7 cellular contexts compared by ENCODE assay signal in the genomic region with DNA sequence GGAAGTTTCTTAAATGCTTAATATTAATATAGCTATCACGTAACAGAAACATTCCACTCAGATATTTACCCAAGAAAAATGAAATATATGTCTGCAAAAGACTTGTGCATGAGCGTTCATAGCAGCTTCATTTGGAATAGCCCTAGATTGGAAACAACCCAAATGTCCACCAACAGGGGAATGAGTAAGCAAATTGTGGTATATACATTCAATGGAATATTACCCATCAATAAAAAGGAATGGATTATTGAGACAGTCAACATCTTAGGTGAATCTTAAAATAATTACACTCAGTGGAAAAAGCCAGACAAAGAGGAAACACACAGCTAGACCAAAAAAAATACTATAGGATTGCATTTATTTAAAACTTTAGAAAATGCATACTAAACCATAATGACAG.
"Had no signal": no experiment of that assay in that cellular context is flagged by ENCODE, and none has a peak within 500 bp of the region (broad histone marks: within the 10 kb centered on the region; RNA-seq: fewer than 3 reads in every experiment).

No MANE protein-coding gene starts in this region.

- H3K27ac Mint-ChIP-seq: IgD-negative memory B cell had no signal

- DNase-seq: IMR-90, KBM-7, KG1 had no signal

- H3K27me3 Mint-ChIP-seq: IgD-negative memory B cell had no signal

- ATAC-seq: HepG2 had no signal

- H3K27ac ChIP-seq: HL-60 had no signal

- H3K4me3 Mint-ChIP-seq: IgD-negative memory B cell had no signal

- FAIRE-seq: HepG2, HTR-8/SVneo had no signal
